In genomic region chr19:4343056-4343844, GRCh38 we compare ENCODE assay signal across 8 cellular contexts. TPM values are rescaled to one million over a fixed set of nuclear protein-coding genes. Genes with fewer than 3 reads are reported as not detected.
A peak's percentile ranks its signal among the peaks of the same experiment; 100 is the strongest.
DNase-seq lines count a peak whose midpoint lies in the region; ATAC-seq and TF ChIP-seq lines count a peak whose summit lies in the region.

TSS of gene MPND (plus strand) at chr19:4343562. CDS start at chr19:4343594, 32 bp downstream.

- intact Hi-C loops in dendritic cell treated with granulocyte-macrophage colony-stimulating factor and Interleukin-4, amounts not matched to agents 40 ng/mL and 50 ng/mL, for 4 days (cut with micrococcal nuclease): loop anchor here (2.0 to 5.0 kb wide), 2 partner anchors 14 to 96 kb away; partner anchors contain the start of gene YJU2
- intact Hi-C loops in right lobe of liver (cut with DNase I): no loop called here

- H3K9me3 ChIP-seq in right lobe of liver: no peaks in the 10 kb centered on the region

- 0% methylated on average over 3 of the region's 80 CpGs for WGBS in right lobe of liver (ENCODE audit: insufficient coverage, low coverage, low lambda C conversion rate, missing lambda C conversion rate)

- DNase-seq in AG20443 (ENCODE audit: low spot score) (peak; percentile 92), NCI-H526 (lab: John Stamatoyannopoulos, UW) (peak; percentile 61 to 90), right lobe of liver (peak; percentile 96)
- peak; percentile 91 for DNase-seq in activated CD4-positive, alpha-beta T cell treated with anti-CD3 and anti-CD28 coated beads, Interleukin-2, amount 50 U/mL, for 24 hours (ENCODE audit: low read depth in 1 of 2, low spot score in 1 of 2)
- peak; percentile 89 to 96 for DNase-seq in stimulated activated CD4-positive, alpha-beta T cell treated with anti-CD3 and anti-CD28 coated beads, Interleukin-4, amount 100 ng/mL, for 4 hours

- H3K4me1 Mint-ChIP-seq in dendritic cell treated with granulocyte-macrophage colony-stimulating factor and Interleukin-4, amounts not matched to agents 40 ng/mL and 50 ng/mL, for 4 days (ENCODE audit: low read depth): peaks cover 42% of the 10 kb centered on the region

- H3K27me3 ChIP-seq in right lobe of liver: no peaks in the 10 kb centered on the region

- peak within 1 kb of the TSS; percentile 96 for H3K4me3 Mint-ChIP-seq in dendritic cell treated with granulocyte-macrophage colony-stimulating factor and Interleukin-4, amounts not matched to agents 40 ng/mL and 50 ng/mL, for 4 days

- no peaks in the 10 kb centered on the region for H3K36me3 ChIP-seq in right lobe of liver

- no peaks in the 10 kb centered on the region for H3K9me3 Mint-ChIP-seq in dendritic cell treated with granulocyte-macrophage colony-stimulating factor and Interleukin-4, amounts not matched to agents 40 ng/mL and 50 ng/mL, for 4 days

- ATAC-seq in GM19025 (IDR thresholded peaks at IDR 0.05; ENCODE audit: low read depth, unreplicated experiment): peak; percentile 47
- peak; percentile 48 for ATAC-seq in HG03342 (IDR thresholded peaks at IDR 0.05; ENCODE audit: unreplicated experiment)
- peak; percentile 67 to 78 (median 70) for ATAC-seq in right lobe of liver

- TF ChIP-seq POLR2A in right lobe of liver (IDR thresholded peaks at IDR 0.05): peak; percentile 75

- H3K4me1 ChIP-seq in right lobe of liver: peaks cover 0 to 52% (median 17%) of the 10 kb centered on the region in 4 donors

- peaks cover 7% of the 10 kb centered on the region for H3K27me3 Mint-ChIP-seq in dendritic cell treated with granulocyte-macrophage colony-stimulating factor and Interleukin-4, amounts not matched to agents 40 ng/mL and 50 ng/mL, for 4 days

- peak within 1 kb of the TSS; percentile 45 to 68 (median 59) for H3K4me3 ChIP-seq in right lobe of liver

- TF ChIP-seq CTCF in right lobe of liver (IDR thresholded peaks at IDR 0.05): peak in 3 of 4 donors; percentile 21 to 34 (median 34)

- H3K36me3 Mint-ChIP-seq in dendritic cell treated with granulocyte-macrophage colony-stimulating factor and Interleukin-4, amounts not matched to agents 40 ng/mL and 50 ng/mL, for 4 days (ENCODE audit: low read depth): peaks cover 43% of the 10 kb centered on the region

- H3K27ac Mint-ChIP-seq in dendritic cell treated with granulocyte-macrophage colony-stimulating factor and Interleukin-4, amounts not matched to agents 40 ng/mL and 50 ng/mL, for 4 days: peak within 1 kb of the TSS; percentile 82

- H3K27ac ChIP-seq in right lobe of liver: peak within 1 kb of the TSS; percentile 84 to 89 (median 88)

RNA-seq across cellular contexts. Expression of gene MPND, which starts in this region (rescaled TPM):
- total RNA-seq in right lobe of liver: 10 to 100 TPM in 5 of 6 experiments, 1 to 10 TPM in 1; 6.4 to 21.7 (median 19.6) TPM

Comparison
In these comparisons a context has a peak if more than half of its experiments do, and no peak if none do; other contexts are left out.
1. Peak in every context shown above with its lines: DNase-seq, ATAC-seq, H3K4me3 ChIP-seq and H3K27ac ChIP-seq.